Comparison of ENCODE assay signal across 19 cellular contexts in genomic region chr2:215498411-215498810, GRCh38.
DNase-seq lines count a peak whose midpoint lies in the region; ATAC-seq, FAIRE-seq and TF ChIP-seq lines count a peak whose summit lies in the region.
"Had no signal": no experiment of that assay in that cellular context is flagged by ENCODE, and none has a peak within 500 bp of the region (broad histone marks: within the 10 kb centered on the region; RNA-seq: fewer than 3 reads in every experiment).

No MANE protein-coding gene starts in this region.

- in situ Hi-C loops in K562 (cut with MboI), result no loop called here

- H4K20me1 ChIP-seq in K562 (replicated peaks; ENCODE audit: control insufficient read depth, insufficient read depth, low read length), result no peaks in the 10 kb centered on the region

- peak overlapping the region; percentile 74 for H2AFZ ChIP-seq in K562 (ENCODE audit: low read depth, low read length)

- no peaks in the 10 kb centered on the region for H3K79me2 ChIP-seq in K562 (ENCODE audit: control insufficient read depth, insufficient read depth, low read length)

- POLR2A ChIA-PET in K562 (lab: Yijun Ruan, JAX), result no interaction called here

- no peaks in the 10 kb centered on the region for H3K9me1 ChIP-seq in K562 (ENCODE audit: control insufficient read depth, insufficient read depth, low read length)

- TF ChIP-seq CTCF in K562 (IDR thresholded peaks at IDR 0.05 in 2 of 3, conservative IDR thresholded peaks at IDR 0.05 in 1 of 3; ENCODE audit: insufficient read depth in 2 of 3, low read depth in 1 of 3, low read length in 3 of 3) (no peak), lower lobe of right lung (IDR thresholded peaks at IDR 0.05) (no peak)

- H3K4me2 ChIP-seq in K562 (ENCODE audit: insufficient read depth, low read length), result no peak overlapping the region

- H3K36me3 ChIP-seq in K562 (ENCODE audit: control insufficient read depth, insufficient read depth, low read length) (no peaks in the 10 kb centered on the region), lower lobe of right lung (no peaks in the 10 kb centered on the region)

- FAIRE-seq in K562 (lab: Jason Lieb, UNC), result no peak
- FAIRE-seq in urothelium cell line (lab: Jason Lieb, UNC), result no peak
- FAIRE-seq: A204.1 had no signal

- no peak for TF ChIP-seq POLR2A in K562 (conservative IDR thresholded peaks at IDR 0.05)

- no peak overlapping the region for H3K9ac ChIP-seq in K562 (ENCODE audit: insufficient read depth in 1 of 2, low read depth in 2 of 2, low read length in 2 of 2)

- no peak for TF ChIP-seq RAD21 in K562 (CRISPR knock-in tag; conservative IDR thresholded peaks at IDR 0.05 in 1 of 2, IDR thresholded peaks at IDR 0.05 in 1 of 2)

- H3K9me3 ChIP-seq in K562 (replicated peaks; ENCODE audit: control insufficient read depth, insufficient read depth, low read depth, low read length) (no peaks in the 10 kb centered on the region), lower lobe of right lung (no peaks in the 10 kb centered on the region)
- H3K9me3 ChIP-seq: body of pancreas had no signal

- WGBS in K562 (ENCODE audit: insufficient coverage, low coverage, missing lambda C conversion rate), result 20% methylated on average over 7 of the region's 8 CpGs

- BruUV-seq in K562 (replicated peaks; lab: Mats Ljungman, UMichigan), result no TSS peak

- no peak overlapping the region for H3K27ac ChIP-seq in K562 (ENCODE audit: extremely low read depth, low read depth, low read length)
- H3K27ac ChIP-seq in lower lobe of right lung, result no peak overlapping the region
- H3K27ac ChIP-seq: body of pancreas, HL-60 had no signal

- CTCF ChIA-PET in K562 (lab: Yijun Ruan, JAX; ENCODE audit: low intra/inter-chr PET ratio), result no interaction called here

- no peak overlapping the region for H3K4me3 ChIP-seq in K562
- H3K4me3 ChIP-seq in lower lobe of right lung, result no peak overlapping the region
- H3K4me3 ChIP-seq: body of pancreas had no signal

- intact Hi-C loops in K562 (cut with micrococcal nuclease), result no loop called here
- intact Hi-C loops in lower lobe of right lung (cut with DNase I), result no loop called here

- H3K4me1 ChIP-seq in K562 (replicated peaks in 1 of 2; ENCODE audit: control insufficient read depth in 2 of 2, insufficient read depth in 2 of 2, low read length in 2 of 2) (peaks cover 0 to 2% of the 10 kb centered on the region in 2 experiments; a peak in 3 of 5 replicates), lower lobe of right lung (no peaks in the 10 kb centered on the region)
- H3K4me1 ChIP-seq: body of pancreas had no signal

- no peak for TF ChIP-seq EP300 in K562 (IDR thresholded peaks at IDR 0.05; ENCODE audit: low read length)

- peak; percentile 8 for DNase-seq in NK-92 treated with Interleukin-12 subunit alpha and Interleukin-12 subunit beta, amount 100 ng/mL, for 24 hours (lab: John Stamatoyannopoulos, UW)
- DNase-seq in NK-92 (lab: John Stamatoyannopoulos, UW; ENCODE audit: unreplicated experiment) (no peak), K562 (ENCODE audit: extremely low read depth in 1 of 4, low spot score in 3 of 4) (peak in 2 of 4 experiments; percentile 8 to 9), left lobe of liver (ENCODE audit: low spot score) (no peak), urothelium cell line (ENCODE audit: low spot score) (peak; percentile 10), NCI-H187 treated with DMSO at 0.1 percent for 48 hours (lab: John Stamatoyannopoulos, UW) (no peak), lower lobe of right lung (no peak)
- DNase-seq: activated B cell treated with CpG ODN at 0.5 μM for 24 hours; activated gamma-delta T cell; body of pancreas; CD4-positive, CD25-positive, alpha-beta regulatory T cell; DMS79; KBM-7; left colon; SHP77; stimulated activated naive CD4-positive, alpha-beta T cell treated with Interleukin-2 at 50 U/mL for 16 hours had no signal

- H3K27me3 ChIP-seq in K562 (ENCODE audit: control insufficient read depth in 2 of 2, insufficient read depth in 2 of 2, low read length in 2 of 2) (no peaks in the 10 kb centered on the region), lower lobe of right lung (ENCODE audit: low read depth) (no peaks in the 10 kb centered on the region)
- H3K27me3 ChIP-seq: body of pancreas had no signal

- ATAC-seq in K562 (no peak), left lobe of liver (peak; percentile 70), GM18873 (IDR thresholded peaks at IDR 0.05; ENCODE audit: low FRiP score, unreplicated experiment) (no peak), lower lobe of right lung (no peak)
- ATAC-seq: body of pancreas, left colon had no signal

TF ChIP-seq in K562, 482 proteins besides CTCF, POLR2A, EP300 and RAD21:
- TF ChIP-seq ETV6 (IDR thresholded peaks at IDR 0.05; ENCODE audit: borderline replicate concordance in 1 of 2, low read depth in 2 of 2, low read length in 1 of 2), result no peak
- TF ChIP-seq ETV6 (CRISPR knock-in tag; IDR thresholded peaks at IDR 0.05; ENCODE audit: borderline replicate concordance), result no peak
- TF ChIP-seq, protein P1, sequence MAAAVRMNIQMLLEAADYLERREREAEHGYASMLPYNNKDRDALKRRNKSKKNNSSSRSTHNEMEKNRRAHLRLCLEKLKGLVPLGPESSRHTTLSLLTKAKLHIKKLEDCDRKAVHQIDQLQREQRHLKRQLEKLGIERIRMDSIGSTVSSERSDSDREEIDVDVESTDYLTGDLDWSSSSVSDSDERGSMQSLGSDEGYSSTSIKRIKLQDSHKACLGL (CRISPR knock-in tag; IDR thresholded peaks at IDR 0.05; ENCODE audit: borderline replicate concordance, poor library complexity, severe bottlenecking), result no peak
- no peak for TF ChIP-seq JUND (IDR thresholded peaks at IDR 0.05; ENCODE audit: borderline replicate concordance, low read depth, low read length)
- peak; percentile 44; the same call in 1 of the 3 replicates for TF ChIP-seq JUND (tag; IDR thresholded peaks at IDR 0.05; ENCODE audit: borderline replicate concordance, low read depth, low read length)
- no peak for TF ChIP-seq HLTF (IDR thresholded peaks at IDR 0.05)
- TF ChIP-seq, protein P2, sequence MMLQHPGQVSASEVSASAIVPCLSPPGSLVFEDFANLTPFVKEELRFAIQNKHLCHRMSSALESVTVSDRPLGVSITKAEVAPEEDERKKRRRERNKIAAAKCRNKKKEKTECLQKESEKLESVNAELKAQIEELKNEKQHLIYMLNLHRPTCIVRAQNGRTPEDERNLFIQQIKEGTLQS (IDR thresholded peaks at IDR 0.05), result peak; percentile 40; the same call in 1 of the 2 replicates
- TF ChIP-seq, protein P2 (CRISPR knock-in tag; conservative IDR thresholded peaks at IDR 0.05), result no peak
- no peak for TF ChIP-seq ZZZ3 (IDR thresholded peaks at IDR 0.05)
- no peak for TF ChIP-seq HNRNPL (IDR thresholded peaks at IDR 0.05; ENCODE audit: low read depth, low read length)
- no peak for TF ChIP-seq U2AF2 (optimal IDR thresholded peaks at IDR 0.05; ENCODE audit: low read depth, low read length)
- TF ChIP-seq ZFX (CRISPR knock-in tag; IDR thresholded peaks at IDR 0.05), result no peak
- TF ChIP-seq PHB2 (IDR thresholded peaks at IDR 0.05; ENCODE audit: low read depth), result no peak

Comparison
In these comparisons a context has a peak if more than half of its experiments do, and no peak if none do; other contexts are left out.
1. DNase-seq: peak in NK-92 treated with Interleukin-12 subunit alpha and Interleukin-12 subunit beta, amount 100 ng/mL, for 24 hours (single experiment) and urothelium cell line (single experiment); none in NK-92 (single experiment), left lobe of liver (single experiment), NCI-H187 treated with DMSO at 0.1 percent for 48 hours (single experiment) and lower lobe of right lung (single experiment).